ENCODE assay signal across 28 cellular contexts in the genomic region with DNA sequence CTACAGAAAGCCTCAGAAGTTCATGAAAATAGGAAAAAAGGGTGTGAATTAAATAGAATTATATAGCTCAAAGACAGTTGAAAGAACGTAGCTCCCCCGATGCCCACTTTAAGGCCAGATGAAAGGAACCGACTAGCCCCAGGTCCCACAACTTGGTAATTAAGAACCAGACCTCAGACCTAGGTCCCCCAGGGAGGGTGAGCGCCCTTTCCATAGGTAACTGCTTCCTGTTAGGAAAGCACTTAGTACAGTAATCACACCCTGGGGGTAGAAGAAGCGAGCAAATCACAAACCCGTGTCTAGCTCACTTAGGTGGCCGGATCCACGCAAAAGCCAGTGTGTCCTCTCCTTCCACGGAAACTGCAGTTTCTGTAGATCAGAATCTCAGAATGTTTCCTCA.
"Had no signal": no experiment of that assay in that cellular context is flagged by ENCODE, and none has a peak within 500 bp of the region (broad histone marks: within the 10 kb centered on the region; RNA-seq: fewer than 3 reads in every experiment).

No MANE protein-coding gene starts in this region.

- H3K9me3 ChIP-seq: gastrocnemius medialis, mucosa of descending colon, neutrophil, prostate gland, right atrium auricular region, thoracic aorta, tibial nerve, upper lobe of right lung, uterus had no signal

- H3K36me3 ChIP-seq: gastrocnemius medialis, prostate gland, right atrium auricular region, thoracic aorta, upper lobe of right lung, uterus had no signal

- H3K27me3 Mint-ChIP-seq: naive B cell; natural killer cell treated with Interleukin-12 subunit alpha and Interleukin-12 subunit beta and Interleukin-15 and Interleukin-18, amount 100 ng/mL, for 72 hours; stimulated activated naive CD8-positive, alpha-beta T cell treated with anti-CD3 and anti-CD28 coated beads, Interleukin-15, Interleukin-2, amounts not matched to agents 100 ng/mL and 50 ng/mL, for 24 hours had no signal

- H3K27ac ChIP-seq: dorsolateral prefrontal cortex, gastrocnemius medialis, neutrophil, prostate gland, right atrium auricular region, thoracic aorta, tibial nerve, upper lobe of right lung, uterus had no signal

- H3K4me3 ChIP-seq: dorsolateral prefrontal cortex, gastrocnemius medialis, lung, mucosa of descending colon, prostate gland, right atrium auricular region, smooth muscle cell, thoracic aorta, tibial nerve, upper lobe of right lung, uterus had no signal

- H3K27me3 ChIP-seq: dorsolateral prefrontal cortex, gastrocnemius medialis, neutrophil, right atrium auricular region, tibial nerve, upper lobe of right lung, uterus had no signal

- H3K4me3 Mint-ChIP-seq: mesothelial cell of epicardium; naive B cell; natural killer cell treated with Interleukin-12 subunit alpha and Interleukin-12 subunit beta and Interleukin-15 and Interleukin-18, amount 100 ng/mL, for 72 hours; neural crest cell; stimulated activated naive CD8-positive, alpha-beta T cell treated with anti-CD3 and anti-CD28 coated beads, Interleukin-15, Interleukin-2, amounts not matched to agents 100 ng/mL and 50 ng/mL, for 24 hours had no signal

- H3K36me3 Mint-ChIP-seq: mesothelial cell of epicardium had no signal

- H3K9me3 Mint-ChIP-seq: mesothelial cell of epicardium; natural killer cell treated with Interleukin-12 subunit alpha and Interleukin-12 subunit beta and Interleukin-15 and Interleukin-18, amount 100 ng/mL, for 72 hours; stimulated activated naive CD8-positive, alpha-beta T cell treated with anti-CD3 and anti-CD28 coated beads, Interleukin-15, Interleukin-2, amounts not matched to agents 100 ng/mL and 50 ng/mL, for 24 hours had no signal

- DNase-seq: effector CD4-positive, alpha-beta T cell; foreskin fibroblast; gastrocnemius medialis; head of caudate nucleus; kidney; mesenchymal stem cell; mucosa of descending colon; naive B cell; stimulated activated CD4-positive, alpha-beta T cell treated with anti-CD3 and anti-CD28 coated beads, Interleukin-12 subunit alpha, Interleukin-12 subunit beta, amount 100 ng/mL, for 4 hours; stimulated activated CD4-positive, alpha-beta T cell treated with anti-CD3 and anti-CD28 coated beads, Interleukin-1b, Interleukin-23, amount 100 ng/mL, for 48 hours; stimulated activated CD4-positive, alpha-beta T cell treated with anti-CD3 and anti-CD28 coated beads, Interleukin-4, amount 100 ng/mL, for 1 hour; stimulated activated CD8-positive, alpha-beta memory T cell treated with anti-CD3 and anti-CD28 coated beads, Interleukin-4, amount 100 ng/mL, for 48 hours; upper lobe of right lung; uterus had no signal

- H3K27ac Mint-ChIP-seq: mesothelial cell of epicardium; natural killer cell treated with Interleukin-12 subunit alpha and Interleukin-12 subunit beta and Interleukin-15 and Interleukin-18, amount 100 ng/mL, for 72 hours; stimulated activated naive CD8-positive, alpha-beta T cell treated with anti-CD3 and anti-CD28 coated beads, Interleukin-15, Interleukin-2, amounts not matched to agents 100 ng/mL and 50 ng/mL, for 24 hours had no signal

- H3K4me1 ChIP-seq: gastrocnemius medialis, prostate gland, right atrium auricular region, tibial nerve, upper lobe of right lung, uterus had no signal

- ATAC-seq: gastrocnemius medialis; left lobe of liver; mucosa of descending colon; natural killer cell treated with Interleukin-12 subunit alpha and Interleukin-12 subunit beta and Interleukin-15 and Interleukin-18, amount 100 ng/mL, for 72 hours; sciatic nerve; upper lobe of right lung had no signal
